ENCODE assay signal across 8 cellular contexts in genomic region chr22:42964994-42965699, GRCh38.
DNase-seq lines count a peak whose midpoint lies in the region; ATAC-seq and TF ChIP-seq lines count a peak whose summit lies in the region.

No MANE protein-coding gene starts in this region.

- ATAC-seq in HG03097 (IDR thresholded peaks at IDR 0.05; ENCODE audit: low FRiP score, unreplicated experiment) (peak; percentile 44), HG03439 (IDR thresholded peaks at IDR 0.05; ENCODE audit: unreplicated experiment) (no peak)

- H3K36me3 ChIP-seq in muscle layer of colon (ENCODE audit: insufficient read depth, low read length), result no peaks in the 10 kb centered on the region
- H3K36me3 ChIP-seq in effector memory CD4-positive, alpha-beta T cell (ENCODE audit: control insufficient read depth, insufficient read depth, low read length), result no peaks in the 10 kb centered on the region

- DNase-seq in GM10248 (ENCODE audit: extremely low spot score) (peak; percentile 57), NCI-H526 treated with DMSO at 0.1 percent for 48 hours (lab: John Stamatoyannopoulos, UW) (no peak), AG20443 (ENCODE audit: low spot score) (no peak)
- peak; percentile 54 to 69 for DNase-seq in activated CD4-positive, alpha-beta T cell treated with anti-CD3 and anti-CD28 coated beads, Interleukin-2, amount 50 U/mL, for 48 hours
- no peak for DNase-seq in effector memory CD4-positive, alpha-beta T cell

- no peak overlapping the region for H3K4me3 ChIP-seq in muscle layer of colon (ENCODE audit: low read depth in 1 of 2, low read length in 2 of 2)
- H3K4me3 ChIP-seq in effector memory CD4-positive, alpha-beta T cell (ENCODE audit: insufficient read depth, low read depth, low read length, poor library complexity, severe bottlenecking), result no peak overlapping the region

- no peaks in the 10 kb centered on the region for H3K27me3 ChIP-seq in muscle layer of colon (ENCODE audit: control insufficient read depth in 1 of 2, insufficient read depth in 2 of 2, low read length in 2 of 2)
- H3K27me3 ChIP-seq in effector memory CD4-positive, alpha-beta T cell (replicated peaks; ENCODE audit: control insufficient read depth, insufficient read depth, low read length, poor library complexity, severe bottlenecking), result no peaks in the 10 kb centered on the region

- TF ChIP-seq CTCF in GM10248 (IDR thresholded peaks at IDR 0.05; ENCODE audit: control extremely low read depth, extremely low read depth, low read depth, missing control alignments), result no peak

- H3K9ac ChIP-seq in muscle layer of colon (ENCODE audit: low read length), result no peak overlapping the region

- H3K4me1 ChIP-seq in muscle layer of colon (ENCODE audit: insufficient read depth, low read length), result peaks cover 51% of the 10 kb centered on the region
- H3K4me1 ChIP-seq in effector memory CD4-positive, alpha-beta T cell (ENCODE audit: control insufficient read depth, insufficient read depth, low read length, poor library complexity, severe bottlenecking), result peaks cover 5% of the 10 kb centered on the region

- CTCF ChIA-PET in GM10248 (lab: Yijun Ruan, JAX), result interaction anchor here (0.8 to 2.8 kb wide), 5 partner anchors 9 to 133 kb away, joined by 3 to 12 read pairs (median 3); no protein-coding TSS in a partner anchor

- peak overlapping the region; percentile 22 for H3K27ac ChIP-seq in muscle layer of colon (ENCODE audit: low read depth, low read length)
- H3K27ac ChIP-seq in effector memory CD4-positive, alpha-beta T cell (ENCODE audit: insufficient read depth, low read length, poor library complexity, severe bottlenecking), result no peak overlapping the region

- POLR2A ChIA-PET in GM10248 (lab: Yijun Ruan, JAX), result no interaction called here

- no peaks in the 10 kb centered on the region for H3K9me3 ChIP-seq in muscle layer of colon (ENCODE audit: low read length)
- no peaks in the 10 kb centered on the region for H3K9me3 ChIP-seq in effector memory CD4-positive, alpha-beta T cell (ENCODE audit: control insufficient read depth, low read length)

Comparison
In these comparisons a context has a peak if more than half of its experiments do, and no peak if none do; other contexts are left out.
1. DNase-seq: peak in GM10248 (single experiment) and activated CD4-positive, alpha-beta T cell treated with anti-CD3 and anti-CD28 coated beads, Interleukin-2, amount 50 U/mL, for 48 hours (2 of 2); none in NCI-H526 treated with DMSO at 0.1 percent for 48 hours (single experiment), effector memory CD4-positive, alpha-beta T cell (0 of 3) and AG20443 (single experiment).